ENCODE assay signal across 26 cellular contexts in genomic region chr22:29339381-29340235, GRCh38. TPM values are rescaled to one million over a fixed set of nuclear protein-coding genes. Genes with fewer than 3 reads are reported as not detected.
DNase-seq lines count a peak whose midpoint lies in the region; ATAC-seq, FAIRE-seq and TF ChIP-seq lines count a peak whose summit lies in the region.
"Had no signal": no experiment of that assay in that cellular context is flagged by ENCODE, and none has a peak within 500 bp of the region (broad histone marks: within the 10 kb centered on the region; RNA-seq: fewer than 3 reads in every experiment).

No MANE protein-coding gene starts in this region.

- H3K9ac ChIP-seq in keratinocyte (ENCODE audit: control insufficient read depth, extremely low read depth, insufficient read depth, low read length) = peak overlapping the region; percentile 23

- H3K27me3 ChIP-seq in breast epithelium (no peaks in the 10 kb centered on the region), keratinocyte (ENCODE audit: control insufficient read depth, extremely low read depth, insufficient read depth, low read length) (no peaks in the 10 kb centered on the region)
- H3K27me3 ChIP-seq: SJCRH30, transverse colon had no signal

- intact Hi-C loops in MCF 10A (cut with micrococcal nuclease) (no loop called here), breast epithelium (cut with DNase I; ENCODE audit: low total_unique reads) (no loop called here), OCI-LY7 (cut with micrococcal nuclease; ENCODE audit: unreplicated experiment) (no loop called here)

- no peaks in the 10 kb centered on the region for H3K27me3 Mint-ChIP-seq in MCF 10A (ENCODE audit: insufficient read depth, unreplicated experiment)
- H3K27me3 Mint-ChIP-seq in activated T-helper 17 cell treated with anti-CD3 and anti-CD28 coated beads, Interleukin-2, amount 50 U/mL, for 72 hours = no peaks in the 10 kb centered on the region
- H3K27me3 Mint-ChIP-seq: memory B cell, T-cell had no signal

- H3K4me1 Mint-ChIP-seq in MCF 10A (ENCODE audit: insufficient read depth, unreplicated experiment) = peaks cover 28% of the 10 kb centered on the region
- H3K4me1 Mint-ChIP-seq in activated T-helper 17 cell treated with anti-CD3 and anti-CD28 coated beads, Interleukin-2, amount 50 U/mL, for 72 hours = no peaks in the 10 kb centered on the region
- H3K4me1 Mint-ChIP-seq: T-cell had no signal

- peaks cover 0 to 23% of the 10 kb centered on the region in 2 donors for H3K4me1 ChIP-seq in breast epithelium
- peaks cover 51% of the 10 kb centered on the region for H3K4me1 ChIP-seq in keratinocyte (ENCODE audit: control insufficient read depth, extremely low read depth, insufficient read depth, low read length)
- no peaks in the 10 kb centered on the region for H3K4me1 ChIP-seq in OCI-LY7 (ENCODE audit: insufficient read depth, low read length, poor library complexity, severe bottlenecking)

- dilution Hi-C loops in keratinocyte (cut with MboI; ENCODE audit: extremely low pct_ligation_motif_present, low sequenced_read_pairs) = no loop called here

- H3K27ac ChIP-seq in breast epithelium (peak overlapping the region in 1 of 2 donors; percentile 89), keratinocyte (ENCODE audit: control insufficient read depth, insufficient read depth, low read length) (peak overlapping the region; percentile 29), OCI-LY7 (ENCODE audit: low read depth, low read length, poor library complexity, severe bottlenecking) (no peak overlapping the region)
- H3K27ac ChIP-seq: A549, SJCRH30, transverse colon had no signal

- H3K4me2 ChIP-seq in keratinocyte (ENCODE audit: control insufficient read depth, extremely low read depth, insufficient read depth, low read depth, low read length) = peak overlapping the region; percentile 47
- H3K4me2 ChIP-seq in OCI-LY7 (ENCODE audit: low read length) = no peak overlapping the region
- H3K4me2 ChIP-seq: A549 had no signal

- H3K36me3 Mint-ChIP-seq in MCF 10A (ENCODE audit: insufficient read depth, unreplicated experiment) = peaks cover 48% of the 10 kb centered on the region
- H3K36me3 Mint-ChIP-seq in activated T-helper 17 cell treated with anti-CD3 and anti-CD28 coated beads, Interleukin-2, amount 50 U/mL, for 72 hours (ENCODE audit: low read depth) = peaks cover 80% of the 10 kb centered on the region

- no peaks in the 10 kb centered on the region for H3K9me3 Mint-ChIP-seq in MCF 10A (ENCODE audit: unreplicated experiment)
- H3K9me3 Mint-ChIP-seq in activated T-helper 17 cell treated with anti-CD3 and anti-CD28 coated beads, Interleukin-2, amount 50 U/mL, for 72 hours = no peaks in the 10 kb centered on the region
- H3K9me3 Mint-ChIP-seq: memory B cell, T-cell had no signal

- no peaks in the 10 kb centered on the region for H3K9me3 ChIP-seq in breast epithelium
- H3K9me3 ChIP-seq in keratinocyte (ENCODE audit: control insufficient read depth, low read depth, low read length) = no peaks in the 10 kb centered on the region
- no peaks in the 10 kb centered on the region for H3K9me3 ChIP-seq in OCI-LY7 (ENCODE audit: low read length)
- H3K9me3 ChIP-seq: A549, psoas muscle, SJCRH30, transverse colon had no signal

- H3K4me3 Mint-ChIP-seq in MCF 10A (ENCODE audit: unreplicated experiment) = no peak overlapping the region
- H3K4me3 Mint-ChIP-seq in activated T-helper 17 cell treated with anti-CD3 and anti-CD28 coated beads, Interleukin-2, amount 50 U/mL, for 72 hours = no peak overlapping the region
- H3K4me3 Mint-ChIP-seq: memory B cell, T-cell had no signal

- H3K4me3 ChIP-seq in breast epithelium = no peak overlapping the region
- H3K4me3 ChIP-seq in keratinocyte (ENCODE audit: control insufficient read depth in 2 of 3, extremely low read depth in 1 of 3, insufficient read depth in 2 of 3, low read depth in 1 of 3, low read length in 3 of 3) = peak overlapping the region in 1 of 3 experiments; percentile 24
- H3K4me3 ChIP-seq in OCI-LY7 (ENCODE audit: low read depth, low read length, poor library complexity, severe bottlenecking) = no peak overlapping the region
- H3K4me3 ChIP-seq: A549, GM12878, psoas muscle, SJCRH30, transverse colon had no signal

- CTCF ChIA-PET in MCF 10A (lab: Yijun Ruan, JAX) (no interaction called here), OCI-LY7 (lab: Charles Lee; ENCODE audit: unreplicated experiment) (no interaction called here)

- in situ Hi-C loops in GM13976 (cut with MboI; ENCODE audit: low sequenced_read_pairs, unreplicated experiment) = no loop called here

- H3K36me3 ChIP-seq in breast epithelium (no peaks in the 10 kb centered on the region), keratinocyte (ENCODE audit: control insufficient read depth in 2 of 2, extremely low read depth in 1 of 2, insufficient read depth in 2 of 2, low read length in 2 of 2) (peaks cover 29 to 61% of the 10 kb centered on the region in 2 experiments), OCI-LY7 (ENCODE audit: insufficient read depth, low read length) (peaks cover 99% of the 10 kb centered on the region)

- no peak for TF ChIP-seq CTCF in MCF 10A (IDR thresholded peaks at IDR 0.05; ENCODE audit: unreplicated experiment)
- no peak for TF ChIP-seq CTCF in breast epithelium (IDR thresholded peaks at IDR 0.05)
- TF ChIP-seq CTCF in keratinocyte (optimal IDR thresholded peaks at IDR 0.05 in 1 of 3, IDR thresholded peaks at IDR 0.05 in 1 of 3, conservative IDR thresholded peaks at IDR 0.05 in 1 of 3; ENCODE audit: extremely low read depth in 1 of 3, insufficient read depth in 2 of 3, low read length in 3 of 3) = peak; percentile 30 to 73 (median 32)
- no peak for TF ChIP-seq CTCF in GM13976 (IDR thresholded peaks at IDR 0.05; ENCODE audit: borderline replicate concordance, control extremely low read depth, extremely low read depth, insufficient read depth, missing control alignments)
- TF ChIP-seq CTCF in OCI-LY7 (conservative IDR thresholded peaks at IDR 0.05; ENCODE audit: low read length) = no peak

- H4K20me1 ChIP-seq in keratinocyte (ENCODE audit: control insufficient read depth, extremely low read depth, insufficient read depth, low read length) (peaks cover 15% of the 10 kb centered on the region), OCI-LY7 (ENCODE audit: insufficient read depth, low read length) (no peaks in the 10 kb centered on the region; the same call in 1 of the 2 replicates)

- no peak for TF ChIP-seq POLR2A in breast epithelium (IDR thresholded peaks at IDR 0.05)

- no peak overlapping the region for H3K27ac Mint-ChIP-seq in MCF 10A (ENCODE audit: low read depth, unreplicated experiment)
- H3K27ac Mint-ChIP-seq in activated T-helper 17 cell treated with anti-CD3 and anti-CD28 coated beads, Interleukin-2, amount 50 U/mL, for 72 hours = peak overlapping the region; percentile 35
- H3K27ac Mint-ChIP-seq: T-cell had no signal

- POLR2A ChIA-PET in MCF 10A (lab: Yijun Ruan, JAX) (interaction anchor here (1.0 kb wide), 1 partner anchor 31 kb away, joined by 4 read pairs; no protein-coding TSS in a partner anchor), OCI-LY7 (lab: Charles Lee) (no interaction called here)

- no peaks in the 10 kb centered on the region for H3K9me2 ChIP-seq in OCI-LY7 (ENCODE audit: insufficient read depth, low read length)

- H3K79me2 ChIP-seq in keratinocyte (ENCODE audit: control insufficient read depth, insufficient read depth, low read length) (no peaks in the 10 kb centered on the region), OCI-LY7 (ENCODE audit: insufficient read depth, low read depth, low read length) (no peaks in the 10 kb centered on the region)

- peak; percentile 90 for FAIRE-seq in keratinocyte (lab: Jason Lieb, UNC)
- FAIRE-seq: A549, GM12878 had no signal

- BruUV-seq in MCF 10A (replicated peaks; lab: Mats Ljungman, UMichigan) (no TSS peak), OCI-LY7 (replicated peaks; lab: Mats Ljungman, UMichigan) (no TSS peak)

- no peak for ATAC-seq in activated T-helper 17 cell treated with anti-CD3 and anti-CD28 coated beads, Interleukin-2, amount 50 U/mL, for 72 hours (replicated peaks)
- ATAC-seq in HG03159 (IDR thresholded peaks at IDR 0.05; ENCODE audit: unreplicated experiment) = no peak
- ATAC-seq: A549, GM12878, Panc1, T-cell had no signal

- peaks cover 6% of the 10 kb centered on the region for H3K9me1 ChIP-seq in keratinocyte (ENCODE audit: control insufficient read depth, extremely low read depth, insufficient read depth, low read length)

- peak; percentile 61 for DNase-seq in MCF 10A (ENCODE audit: unreplicated experiment)
- no peak for DNase-seq in breast epithelium (ENCODE audit: low spot score in 2 of 2)
- DNase-seq in keratinocyte (ENCODE audit: low read depth, low spot score) = peak; percentile 76
- DNase-seq in GM13976 (ENCODE audit: low spot score) = no peak
- no peak for DNase-seq in activated CD4-positive, alpha-beta T cell treated with anti-CD3 and anti-CD28 coated beads for 48 hours
- DNase-seq in OCI-LY7 (ENCODE audit: low spot score) = no peak
- DNase-seq: activated CD4-positive, alpha-beta T cell treated with anti-CD3 and anti-CD28 coated beads for 4 hours; activated naive CD4-positive, alpha-beta T cell treated with anti-CD3 and anti-CD28 coated beads, Interleukin-2, amount 50 U/mL, for 16 hours; aorta; DMS79 treated with DMSO at 0.1 percent for 48 hours; HCEC 1CT; head of caudate nucleus; NCI-H1417; NCI-H2081 treated with DMSO at 0.1 percent for 48 hours; NK-92 treated with Interleukin-12 subunit alpha and Interleukin-12 subunit beta, amount 100 ng/mL, for 24 hours; psoas muscle; SJCRH30; T-cell; transverse colon had no signal

- no peak overlapping the region for H2AFZ ChIP-seq in keratinocyte (ENCODE audit: control insufficient read depth, low read length)
- H2AFZ ChIP-seq in OCI-LY7 (ENCODE audit: low read length) = no peak overlapping the region

RNA-seq across cellular contexts. Expression of gene RASL10A, which starts 24.1 kb away (rescaled TPM):
- total RNA-seq in MCF 10A (2022) = 0.52 and 0.82 TPM in 2 replicates
- total RNA-seq in breast epithelium = 1 to 10 TPM; 2.7 to 4.7 (median 4.3) TPM
- total RNA-seq in activated T-helper 17 cell treated with anti-CD3 and anti-CD28 coated beads, Interleukin-2, amount 50 U/mL, for 72 hours = under 1 TPM; 0.58 to 0.61 TPM
- polyA plus RNA-seq in keratinocyte = 0.07 to 0.09 TPM in 2 of 3 replicates, not detected in the other
- polyA plus RNA-seq in keratinocyte (2011; ENCODE audit: low read depth) = not detected
- polyA plus RNA-seq in keratinocyte (2011; cell fraction: cytosol; rRNA removed) = not detected in 2 replicates
- 0.78 and 0.89 TPM in 2 replicates for polyA plus RNA-seq in keratinocyte (2011; cell fraction: nucleus; rRNA removed)
- polyA plus RNA-seq in keratinocyte (2012; ENCODE audit: low replicate concordance) = 0.25 TPM in 1 of 2 replicates, not detected in the other
- polyA minus RNA-seq in keratinocyte = 0.43 TPM in 1 of 3 replicates, not detected in the others
- polyA minus RNA-seq in keratinocyte (2011; cell fraction: cytosol; rRNA and poly(A)+ RNA removed) = not detected
- polyA minus RNA-seq in keratinocyte (2011; cell fraction: nucleus; rRNA and poly(A)+ RNA removed) = 0.42 TPM in 1 of 2 replicates, not detected in the other
- 2.7 and 5.2 TPM in 2 replicates for total RNA-seq in OCI-LY7 (2014; rRNA removed; shearing (Covaris generic))
- total RNA-seq in OCI-LY7 (2022) = 23.3 and 23.7 TPM in 2 replicates
- total RNA-seq: NCI-H460 had no signal

RNA-seq across cellular contexts. Expression of gene GAS2L1, which starts 33.2 kb away (rescaled TPM):
- total RNA-seq in MCF 10A (2022) (15.3 and 17.2 TPM in 2 replicates), breast epithelium (10 to 100 TPM; 12.2 to 19.3 (median 15.7) TPM), OCI-LY7 (2022) (not detected in 2 replicates)
- total RNA-seq in activated T-helper 17 cell treated with anti-CD3 and anti-CD28 coated beads, Interleukin-2, amount 50 U/mL, for 72 hours = 1 to 10 TPM; 1.9 to 2.9 TPM
- polyA plus RNA-seq in keratinocyte = 11.3 to 21.1 TPM (median 12.2 TPM) in 3 replicates
- polyA plus RNA-seq in keratinocyte (2011; ENCODE audit: low read depth) = 1.6 TPM
- polyA plus RNA-seq in keratinocyte (2011; cell fraction: cytosol; rRNA removed) = 7.8 and 24.6 TPM in 2 replicates
- polyA plus RNA-seq in keratinocyte (2011; cell fraction: nucleus; rRNA removed) = 16.5 and 25.9 TPM in 2 replicates
- 9.8 and 36.4 TPM in 2 replicates for polyA plus RNA-seq in keratinocyte (2012; ENCODE audit: low replicate concordance)
- polyA minus RNA-seq in keratinocyte = 6.2 to 25.9 TPM (median 9.1 TPM) in 3 replicates
- 42.2 TPM for polyA minus RNA-seq in keratinocyte (2011; cell fraction: cytosol; rRNA and poly(A)+ RNA removed)
- 13.7 and 15.8 TPM in 2 replicates for polyA minus RNA-seq in keratinocyte (2011; cell fraction: nucleus; rRNA and poly(A)+ RNA removed)
- not detected in 2 replicates for total RNA-seq in OCI-LY7 (2014; rRNA removed; shearing (Covaris generic))

RNA-seq across cellular contexts. Expression of gene AP1B1, which starts 48.8 kb away (rescaled TPM):
- total RNA-seq in MCF 10A (2022) = 67.3 and 69.5 TPM in 2 replicates
- total RNA-seq in breast epithelium = 10 to 100 TPM; 55.7 to 58.7 (median 58.2) TPM
- total RNA-seq in activated T-helper 17 cell treated with anti-CD3 and anti-CD28 coated beads, Interleukin-2, amount 50 U/mL, for 72 hours = 10 to 100 TPM; 33.8 to 83.7 TPM
- 45.7 to 83.2 TPM (median 55.3 TPM) in 3 replicates for polyA plus RNA-seq in keratinocyte
- polyA plus RNA-seq in keratinocyte (2011; ENCODE audit: low read depth) = 39.1 TPM
- 60.1 and 76.2 TPM in 2 replicates for polyA plus RNA-seq in keratinocyte (2011; cell fraction: cytosol; rRNA removed)
- 78.4 and 86.2 TPM in 2 replicates for polyA plus RNA-seq in keratinocyte (2011; cell fraction: nucleus; rRNA removed)
- polyA plus RNA-seq in keratinocyte (2012; ENCODE audit: low replicate concordance) = 27.6 and 80.8 TPM in 2 replicates
- 151 to 271 TPM (median 173 TPM) in 3 replicates for polyA minus RNA-seq in keratinocyte
- 162 TPM for polyA minus RNA-seq in keratinocyte (2011; cell fraction: cytosol; rRNA and poly(A)+ RNA removed)
- 91.1 and 106 TPM in 2 replicates for polyA minus RNA-seq in keratinocyte (2011; cell fraction: nucleus; rRNA and poly(A)+ RNA removed)
- 84.6 and 111 TPM in 2 replicates for total RNA-seq in OCI-LY7 (2014; rRNA removed; shearing (Covaris generic))
- total RNA-seq in OCI-LY7 (2022) = 156 and 162 TPM in 2 replicates

Comparison
In these comparisons a context has a peak if more than half of its experiments do, and no peak if none do; other contexts are left out.
1. DNase-seq: peak in MCF 10A (single experiment) and keratinocyte (single experiment); none in breast epithelium (0 of 2), GM13976 (single experiment), activated CD4-positive, alpha-beta T cell treated with anti-CD3 and anti-CD28 coated beads for 48 hours (single experiment) and OCI-LY7 (single experiment).
2. CTCF ChIP-seq: peak in keratinocyte (3 of 3); none in MCF 10A (single experiment), breast epithelium (0 of 3), GM13976 (single experiment) and OCI-LY7 (single experiment).